33 cellular contexts compared by ENCODE assay signal in the genomic region with DNA sequence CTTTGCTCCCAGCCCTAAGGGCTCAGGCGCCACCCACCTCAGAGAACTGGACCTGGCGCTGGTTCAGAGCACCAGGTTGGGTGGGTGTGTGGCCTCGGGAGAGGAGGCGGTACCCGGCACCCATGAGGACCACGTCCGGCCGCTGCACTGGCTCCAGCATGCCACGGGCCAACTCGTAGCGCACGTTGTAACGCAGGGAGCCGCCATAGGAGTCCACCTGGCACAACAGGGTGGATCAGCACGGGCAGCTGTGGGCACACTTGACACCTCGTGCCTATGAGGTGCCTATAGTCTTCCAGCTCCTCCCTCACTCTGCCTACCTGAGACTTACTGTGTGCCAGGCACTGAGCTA.
"Had no signal": no experiment of that assay in that cellular context is flagged by ENCODE, and none has a peak within 500 bp of the region (broad histone marks: within the 10 kb centered on the region; RNA-seq: fewer than 3 reads in every experiment).

No MANE protein-coding gene starts in this region.

- H3K36me3 Mint-ChIP-seq: activated CD4-positive, alpha-beta memory T cell treated with anti-CD3 and anti-CD28 coated beads for 36 hours; activated CD8-positive, alpha-beta memory T cell treated with anti-CD3 and anti-CD28 coated beads, Interleukin-2, amount 10 ng/mL, durations not matched to agents 7 days and 5 days; activated naive CD4-positive, alpha-beta T cell treated with anti-CD3 and anti-CD28 coated beads, Interleukin-2, amount 50 U/mL, for 24 hours; activated naive CD8-positive, alpha-beta T cell treated with anti-CD3 and anti-CD28 coated beads for 36 hours had no signal

- ATAC-seq: activated CD4-positive, alpha-beta T cell treated with anti-CD3 and anti-CD28 coated beads for 36 hours; activated CD8-positive, alpha-beta memory T cell treated with anti-CD3 and anti-CD28 coated beads, Interleukin-2, amount 10 ng/mL, durations not matched to agents 7 days and 5 days; activated CD8-positive, alpha-beta T cell treated with anti-CD3 and anti-CD28 coated beads, Interleukin-2, amount 10 ng/mL, durations not matched to agents 7 days and 5 days; activated naive CD8-positive, alpha-beta T cell treated with anti-CD3 and anti-CD28 coated beads, Interleukin-2, amount 50 U/mL, for 24 hours; effector memory CD8-positive, alpha-beta T cell; foreskin keratinocyte had no signal

- H3K27ac Mint-ChIP-seq: activated CD4-positive, alpha-beta memory T cell treated with anti-CD3 and anti-CD28 coated beads for 36 hours; activated CD4-positive, alpha-beta T cell treated with anti-CD3 and anti-CD28 coated beads for 36 hours; activated CD4-positive, alpha-beta T cell treated with anti-CD3 and anti-CD28 coated beads, Interleukin-2, amount 10 ng/mL, durations not matched to agents 24 days and 14 days; activated CD8-positive, alpha-beta memory T cell treated with anti-CD3 and anti-CD28 coated beads, Interleukin-2, amount 10 ng/mL, durations not matched to agents 7 days and 5 days; activated CD8-positive, alpha-beta T cell treated with anti-CD3 and anti-CD28 coated beads, Interleukin-2, amount 10 ng/mL, durations not matched to agents 7 days and 5 days; activated naive CD4-positive, alpha-beta T cell treated with anti-CD3 and anti-CD28 coated beads for 36 hours; activated naive CD4-positive, alpha-beta T cell treated with anti-CD3 and anti-CD28 coated beads, Interleukin-2, amount 50 U/mL, for 24 hours; activated naive CD8-positive, alpha-beta T cell treated with anti-CD3 and anti-CD28 coated beads for 36 hours; activated naive CD8-positive, alpha-beta T cell treated with anti-CD3 and anti-CD28 coated beads, Interleukin-2, amount 50 U/mL, for 24 hours; activated T-helper 1 cell treated with anti-CD3 and anti-CD28 coated beads, Interleukin-12 subunit alpha, Interleukin-12 subunit beta, Interleukin-2, Interleukin-4 antibody, amounts not matched to agents 30 ng/mL and 10 ng/mL and 1 ng/mL, durations not matched to agents 14 hours and 24 hours and 36 hours; activated T-helper 2 cell treated with anti-CD3 and anti-CD28 coated beads, Interferon-gamma antibody, Interleukin-2, Interleukin-4, amounts not matched to agents 10 μg/mL and 5 μg/mL and 100 μg/mL, durations not matched to agents 14 hours and 24 hours and 36 hours; brain; effector memory CD8-positive, alpha-beta T cell had no signal

- H3K9me3 Mint-ChIP-seq: activated CD4-positive, alpha-beta memory T cell treated with anti-CD3 and anti-CD28 coated beads for 36 hours; activated CD4-positive, alpha-beta T cell treated with anti-CD3 and anti-CD28 coated beads, Interleukin-2, amount 10 ng/mL, durations not matched to agents 24 days and 14 days; activated naive CD4-positive, alpha-beta T cell treated with anti-CD3 and anti-CD28 coated beads for 36 hours; activated naive CD4-positive, alpha-beta T cell treated with anti-CD3 and anti-CD28 coated beads, Interleukin-2, amount 50 U/mL, for 24 hours; activated naive CD8-positive, alpha-beta T cell treated with anti-CD3 and anti-CD28 coated beads for 36 hours; activated naive CD8-positive, alpha-beta T cell treated with anti-CD3 and anti-CD28 coated beads, Interleukin-2, amount 50 U/mL, for 24 hours; activated T-helper 1 cell treated with anti-CD3 and anti-CD28 coated beads, Interleukin-12 subunit alpha, Interleukin-12 subunit beta, Interleukin-2, Interleukin-4 antibody, amounts not matched to agents 30 ng/mL and 10 ng/mL and 1 ng/mL, durations not matched to agents 14 hours and 24 hours and 36 hours; activated T-helper 2 cell treated with anti-CD3 and anti-CD28 coated beads, Interferon-gamma antibody, Interleukin-2, Interleukin-4, amounts not matched to agents 10 μg/mL and 5 μg/mL and 100 μg/mL, durations not matched to agents 14 hours and 24 hours and 36 hours; brain; effector memory CD8-positive, alpha-beta T cell had no signal

- H3K27me3 ChIP-seq: adrenal gland, ascending aorta, breast epithelium, cardiac muscle cell, esophagus muscularis mucosa, foreskin keratinocyte, gastrocnemius medialis had no signal

- H3K27me3 Mint-ChIP-seq: activated CD4-positive, alpha-beta memory T cell treated with anti-CD3 and anti-CD28 coated beads for 36 hours; activated CD4-positive, alpha-beta T cell treated with anti-CD3 and anti-CD28 coated beads for 36 hours; activated CD4-positive, alpha-beta T cell treated with anti-CD3 and anti-CD28 coated beads, Interleukin-2, amount 10 ng/mL, durations not matched to agents 24 days and 14 days; activated naive CD4-positive, alpha-beta T cell treated with anti-CD3 and anti-CD28 coated beads, Interleukin-2, amount 50 U/mL, for 24 hours; activated naive CD8-positive, alpha-beta T cell treated with anti-CD3 and anti-CD28 coated beads for 36 hours; activated naive CD8-positive, alpha-beta T cell treated with anti-CD3 and anti-CD28 coated beads, Interleukin-2, amount 50 U/mL, for 24 hours had no signal

- DNase-seq: activated CD4-positive, alpha-beta memory T cell treated with anti-CD3 and anti-CD28 coated beads for 36 hours; activated CD4-positive, alpha-beta T cell treated with anti-CD3 and anti-CD28 coated beads for 36 hours; activated CD4-positive, alpha-beta T cell treated with anti-CD3 and anti-CD28 coated beads, Interleukin-2, amount 10 ng/mL, durations not matched to agents 24 days and 14 days; activated CD4-positive, CD25-positive, alpha-beta regulatory T cell; activated CD4-positive, CD25-positive, alpha-beta regulatory T cell treated with anti-CD3 and anti-CD28 coated beads, Interleukin-2, amount 50 U/mL, for 72 hours; activated CD8-positive, alpha-beta memory T cell treated with anti-CD3 and anti-CD28 coated beads, Interleukin-2, amount 10 ng/mL, durations not matched to agents 7 days and 5 days; activated CD8-positive, alpha-beta memory T cell treated with anti-CD3 and anti-CD28 coated beads, Interleukin-2, amount 50 U/mL, for 4 hours; activated CD8-positive, alpha-beta T cell treated with anti-CD3 and anti-CD28 coated beads, Interleukin-2, amount 10 ng/mL, durations not matched to agents 7 days and 5 days; activated effector memory CD4-positive, alpha-beta T cell treated with anti-CD3 and anti-CD28 coated beads, Interleukin-2, amount 50 U/mL, for 16 hours; activated naive CD4-positive, alpha-beta T cell treated with anti-CD3 and anti-CD28 coated beads for 36 hours; activated naive CD8-positive, alpha-beta T cell treated with anti-CD3 and anti-CD28 coated beads for 36 hours; activated naive CD8-positive, alpha-beta T cell treated with anti-CD3 and anti-CD28 coated beads, Interleukin-2, amount 50 U/mL, for 24 hours; activated T-cell treated with anti-CD3 and anti-CD28 coated beads, Interleukin-2, amount 50 U/mL, for 1 hour; activated T-cell treated with anti-CD3 and anti-CD28 coated beads, Interleukin-2, amount 50 U/mL, for 48 hours; adrenal gland; amygdala; cortex of kidney; dermis blood vessel endothelial cell; effector CD4-positive, alpha-beta T cell; effector memory CD8-positive, alpha-beta T cell; erythroblast; foreskin keratinocyte; gastrocnemius medialis; T-helper 2 cell had no signal

- FAIRE-seq: colon had no signal

- H3K4me3 Mint-ChIP-seq: activated CD4-positive, alpha-beta memory T cell treated with anti-CD3 and anti-CD28 coated beads for 36 hours; activated CD4-positive, alpha-beta T cell treated with anti-CD3 and anti-CD28 coated beads for 36 hours; activated CD4-positive, alpha-beta T cell treated with anti-CD3 and anti-CD28 coated beads, Interleukin-2, amount 10 ng/mL, durations not matched to agents 24 days and 14 days; activated CD8-positive, alpha-beta memory T cell treated with anti-CD3 and anti-CD28 coated beads, Interleukin-2, amount 10 ng/mL, durations not matched to agents 7 days and 5 days; activated CD8-positive, alpha-beta T cell treated with anti-CD3 and anti-CD28 coated beads, Interleukin-2, amount 10 ng/mL, durations not matched to agents 7 days and 5 days; activated naive CD4-positive, alpha-beta T cell treated with anti-CD3 and anti-CD28 coated beads for 36 hours; activated naive CD4-positive, alpha-beta T cell treated with anti-CD3 and anti-CD28 coated beads, Interleukin-2, amount 50 U/mL, for 24 hours; activated naive CD8-positive, alpha-beta T cell treated with anti-CD3 and anti-CD28 coated beads for 36 hours; activated naive CD8-positive, alpha-beta T cell treated with anti-CD3 and anti-CD28 coated beads, Interleukin-2, amount 50 U/mL, for 24 hours; activated T-helper 1 cell treated with anti-CD3 and anti-CD28 coated beads, Interleukin-12 subunit alpha, Interleukin-12 subunit beta, Interleukin-2, Interleukin-4 antibody, amounts not matched to agents 30 ng/mL and 10 ng/mL and 1 ng/mL, durations not matched to agents 14 hours and 24 hours and 36 hours; brain; effector memory CD8-positive, alpha-beta T cell had no signal

- H3K4me1 Mint-ChIP-seq: activated CD4-positive, alpha-beta T cell treated with anti-CD3 and anti-CD28 coated beads for 36 hours; activated CD4-positive, alpha-beta T cell treated with anti-CD3 and anti-CD28 coated beads, Interleukin-2, amount 10 ng/mL, durations not matched to agents 24 days and 14 days; activated CD8-positive, alpha-beta memory T cell treated with anti-CD3 and anti-CD28 coated beads, Interleukin-2, amount 10 ng/mL, durations not matched to agents 7 days and 5 days; activated naive CD4-positive, alpha-beta T cell treated with anti-CD3 and anti-CD28 coated beads, Interleukin-2, amount 50 U/mL, for 24 hours; activated naive CD8-positive, alpha-beta T cell treated with anti-CD3 and anti-CD28 coated beads for 36 hours; activated naive CD8-positive, alpha-beta T cell treated with anti-CD3 and anti-CD28 coated beads, Interleukin-2, amount 50 U/mL, for 24 hours; brain had no signal

- H3K4me1 ChIP-seq: adrenal gland, ascending aorta, breast epithelium, foreskin keratinocyte, gastrocnemius medialis had no signal

- H3K9me3 ChIP-seq: adrenal gland, ascending aorta, breast epithelium, esophagus muscularis mucosa, gastrocnemius medialis had no signal

- H3K27ac ChIP-seq: adrenal gland, ascending aorta, breast epithelium, cardiac muscle cell, foreskin keratinocyte had no signal

- H3K4me3 ChIP-seq: adrenal gland, ascending aorta, breast epithelium, cardiac muscle cell, esophagus muscularis mucosa, gastrocnemius medialis had no signal
